In genomic region chr14:53509845-53510244, GRCh38 we compare ENCODE assay signal across 14 cellular contexts.
DNase-seq lines count a peak whose midpoint lies in the region; ATAC-seq, FAIRE-seq and TF ChIP-seq lines count a peak whose summit lies in the region.
"Had no signal": no experiment of that assay in that cellular context is flagged by ENCODE, and none has a peak within 500 bp of the region (broad histone marks: within the 10 kb centered on the region; RNA-seq: fewer than 3 reads in every experiment).

No MANE protein-coding gene starts in this region.

- H3K36me3 ChIP-seq in keratinocyte (ENCODE audit: control insufficient read depth in 2 of 2, extremely low read depth in 1 of 2, insufficient read depth in 2 of 2, low read length in 2 of 2) = no peaks in the 10 kb centered on the region
- no peaks in the 10 kb centered on the region for H3K36me3 ChIP-seq in skeletal muscle tissue (ENCODE audit: control insufficient read depth in 3 of 3, insufficient read depth in 3 of 3, low read length in 3 of 3)

- DNase-seq in GM03348 (ENCODE audit: low spot score) (peak; percentile 33), dedifferentiated amniotic fluid mesenchymal stem cell (ENCODE audit: extremely low spot score) (peak; percentile 40), keratinocyte (ENCODE audit: low read depth, low spot score) (peak; percentile 77), HK-2 (ENCODE audit: unreplicated experiment) (no peak)
- DNase-seq: activated CD4-positive, alpha-beta T cell treated with anti-CD3 and anti-CD28 coated beads for 48 hours; CD4-positive, CD25-positive, alpha-beta regulatory T cell; naive B cell; NCI-H1092; NCI-H82; stimulated activated naive CD4-positive, alpha-beta T cell treated with Interleukin-2 at 50 U/mL for 16 hours had no signal

- H3K9ac ChIP-seq in keratinocyte (ENCODE audit: control insufficient read depth, extremely low read depth, insufficient read depth, low read length) = peak overlapping the region; percentile 52
- no peak overlapping the region for H3K9ac ChIP-seq in skeletal muscle tissue (ENCODE audit: low read depth in 1 of 3, low read length in 3 of 3)

- H3K79me2 ChIP-seq in keratinocyte (ENCODE audit: control insufficient read depth, insufficient read depth, low read length) = no peaks in the 10 kb centered on the region

- H3K4me2 ChIP-seq in keratinocyte (ENCODE audit: control insufficient read depth, extremely low read depth, insufficient read depth, low read depth, low read length) = peak overlapping the region; percentile 57

- H3K27me3 ChIP-seq in keratinocyte (ENCODE audit: control insufficient read depth, extremely low read depth, insufficient read depth, low read length) = no peaks in the 10 kb centered on the region
- no peaks in the 10 kb centered on the region for H3K27me3 ChIP-seq in skeletal muscle tissue (ENCODE audit: control insufficient read depth in 3 of 3, insufficient read depth in 3 of 3, low read length in 3 of 3)

- H3K4me1 ChIP-seq in keratinocyte (ENCODE audit: control insufficient read depth, extremely low read depth, insufficient read depth, low read length) = peaks cover 14% of the 10 kb centered on the region
- peaks cover 0 to 5% (median 0%) of the 10 kb centered on the region in 3 donors for H3K4me1 ChIP-seq in skeletal muscle tissue (ENCODE audit: control insufficient read depth in 3 of 3, insufficient read depth in 3 of 3, low read length in 3 of 3)

- H3K4me3 ChIP-seq in keratinocyte (ENCODE audit: control insufficient read depth in 2 of 3, extremely low read depth in 1 of 3, insufficient read depth in 2 of 3, low read depth in 1 of 3, low read length in 3 of 3) (no peak overlapping the region), skeletal muscle tissue (ENCODE audit: low read length in 3 of 3) (no peak overlapping the region)

- no peaks in the 10 kb centered on the region for H4K20me1 ChIP-seq in keratinocyte (ENCODE audit: control insufficient read depth, extremely low read depth, insufficient read depth, low read length)

- dilution Hi-C loops in keratinocyte (cut with MboI; ENCODE audit: extremely low pct_ligation_motif_present, low sequenced_read_pairs) = no loop called here

- ATAC-seq in GM21526 (IDR thresholded peaks at IDR 0.05; ENCODE audit: low FRiP score, unreplicated experiment) (no peak), GM18519 (IDR thresholded peaks at IDR 0.05; ENCODE audit: low FRiP score, unreplicated experiment) (no peak), HG03565 (IDR thresholded peaks at IDR 0.05; ENCODE audit: unreplicated experiment) (no peak)

- peak overlapping the region; percentile 87 for H3K27ac ChIP-seq in keratinocyte (ENCODE audit: control insufficient read depth, insufficient read depth, low read length)
- H3K27ac ChIP-seq in skeletal muscle tissue (ENCODE audit: low read depth, low read length) = peak overlapping the region; percentile 47

- H3K9me3 ChIP-seq in keratinocyte (ENCODE audit: control insufficient read depth, low read depth, low read length) (no peaks in the 10 kb centered on the region), skeletal muscle tissue (ENCODE audit: control insufficient read depth in 3 of 3, low read length in 3 of 3) (peaks cover 0 to 2% (median 0%) of the 10 kb centered on the region in 3 donors)

- no peak for TF ChIP-seq CTCF in keratinocyte (optimal IDR thresholded peaks at IDR 0.05 in 1 of 3, IDR thresholded peaks at IDR 0.05 in 1 of 3, conservative IDR thresholded peaks at IDR 0.05 in 1 of 3; ENCODE audit: extremely low read depth in 1 of 3, insufficient read depth in 2 of 3, low read length in 3 of 3)

- peak; percentile 93 for FAIRE-seq in keratinocyte (lab: Jason Lieb, UNC)

- H3K9me1 ChIP-seq in keratinocyte (ENCODE audit: control insufficient read depth, extremely low read depth, insufficient read depth, low read length) = no peaks in the 10 kb centered on the region

- H2AFZ ChIP-seq in keratinocyte (ENCODE audit: control insufficient read depth, low read length) = peak overlapping the region; percentile 91
